In the genomic region with DNA sequence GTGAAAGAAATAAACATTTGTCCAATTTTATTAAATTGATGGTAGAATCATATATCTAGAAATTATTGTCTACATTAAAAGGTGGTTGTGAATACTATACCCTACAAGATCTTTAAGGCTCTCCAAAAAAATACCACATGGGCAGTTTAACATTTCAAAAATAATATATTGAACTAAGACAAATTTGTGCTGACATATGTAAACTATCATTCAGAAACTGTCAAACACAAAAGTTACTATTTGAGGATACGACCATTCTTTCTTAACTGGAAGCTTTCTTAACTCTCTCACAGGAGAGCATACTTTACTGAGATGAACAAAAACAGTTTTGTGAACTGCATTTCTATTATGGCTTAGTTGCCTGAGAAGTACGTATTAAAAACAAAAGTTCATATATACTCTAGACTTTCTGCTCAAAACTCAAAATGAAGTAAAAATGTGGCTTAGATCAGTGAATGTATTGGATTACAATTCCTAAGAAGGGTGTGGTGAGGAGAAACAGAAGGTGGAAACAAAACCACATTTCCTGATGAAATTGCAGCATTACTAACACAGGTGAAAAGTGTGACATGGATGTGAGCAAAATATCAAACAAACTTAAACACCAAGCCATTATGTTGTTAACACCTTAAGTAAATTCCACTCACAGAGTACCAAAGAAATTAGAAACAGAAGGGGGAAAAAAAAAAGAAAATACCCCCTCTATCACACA, we compare ENCODE assay signal across 1 cellular context.
A peak's percentile ranks its signal among the peaks of the same experiment; 100 is the strongest.
TF ChIP-seq lines count a peak whose summit lies in the region.

No MANE protein-coding gene starts in this region.

TF ChIP-seq in IMR-90, 13 proteins besides CTCF, POLR2A, EP300 and RAD21:
- no peak for TF ChIP-seq BHLHE40 (IDR thresholded peaks at IDR 0.05; ENCODE audit: low read depth, low read length)
- TF ChIP-seq MAFK (IDR thresholded peaks at IDR 0.05; ENCODE audit: low read depth, low read length) = peak; percentile 64
- no peak for TF ChIP-seq SMC3 (IDR thresholded peaks at IDR 0.05; ENCODE audit: low read depth, low read length)
- TF ChIP-seq CEBPB (IDR thresholded peaks at IDR 0.05; ENCODE audit: low read depth, low read length) = no peak
- no peak for TF ChIP-seq NFE2L2 (IDR thresholded peaks at IDR 0.05; ENCODE audit: low read depth, low read length)
- TF ChIP-seq CHD1 (IDR thresholded peaks at IDR 0.05; ENCODE audit: low read depth, low read length) = no peak
- TF ChIP-seq RFX5 (IDR thresholded peaks at IDR 0.05; ENCODE audit: low read depth, low read length) = no peak
- no peak for TF ChIP-seq MAZ (IDR thresholded peaks at IDR 0.05; ENCODE audit: borderline replicate concordance, low read depth, low read length)
